In the genomic region with DNA sequence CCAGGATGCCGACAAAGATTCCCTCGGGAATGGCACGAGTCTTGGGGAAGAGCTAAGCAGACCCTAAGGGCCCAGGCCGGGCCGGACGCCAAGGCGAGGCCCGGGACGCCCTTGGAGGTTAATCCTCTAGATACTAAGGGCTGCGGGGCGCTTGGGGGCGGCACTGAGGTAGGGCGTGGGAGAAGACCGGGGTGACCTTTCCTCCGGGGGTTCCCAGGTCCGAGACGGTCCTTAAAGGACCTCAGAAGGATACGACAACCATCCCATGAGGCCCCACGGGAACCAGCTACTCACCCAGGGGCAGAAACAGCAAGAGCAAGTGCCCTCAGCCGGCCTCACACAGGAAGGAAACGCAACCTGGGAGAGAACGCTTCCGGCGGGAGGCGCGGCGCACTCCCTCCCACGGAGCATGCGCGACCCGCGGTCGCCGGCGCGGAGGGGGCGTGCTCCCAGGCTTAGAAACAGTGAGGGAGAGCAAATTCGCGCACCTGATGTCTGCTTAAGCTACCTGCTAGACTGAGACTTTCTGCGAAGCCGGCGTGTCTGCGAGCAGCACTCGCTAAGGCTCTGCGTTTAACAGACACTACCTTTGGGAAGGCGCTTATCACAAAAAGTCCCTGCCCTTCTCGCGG, we compare ENCODE assay signal across 1 cellular context.
A peak's percentile ranks its signal among the peaks of the same experiment; 100 is the strongest.
TF ChIP-seq lines count a peak whose summit lies in the region.

A gene with protein sequence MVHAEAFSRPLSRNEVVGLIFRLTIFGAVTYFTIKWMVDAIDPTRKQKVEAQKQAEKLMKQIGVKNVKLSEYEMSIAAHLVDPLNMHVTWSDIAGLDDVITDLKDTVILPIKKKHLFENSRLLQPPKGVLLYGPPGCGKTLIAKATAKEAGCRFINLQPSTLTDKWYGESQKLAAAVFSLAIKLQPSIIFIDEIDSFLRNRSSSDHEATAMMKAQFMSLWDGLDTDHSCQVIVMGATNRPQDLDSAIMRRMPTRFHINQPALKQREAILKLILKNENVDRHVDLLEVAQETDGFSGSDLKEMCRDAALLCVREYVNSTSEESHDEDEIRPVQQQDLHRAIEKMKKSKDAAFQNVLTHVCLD (minus strand): TSS at position 354 of the 632 bp plus-strand sequence. CDS start 3,627 bp downstream, outside the sequence.

TF ChIP-seq in HepG2, 621 proteins besides CTCF, POLR2A, EP300 and RAD21 (continued from another document and continues in another):
- TF ChIP-seq, protein P1, sequence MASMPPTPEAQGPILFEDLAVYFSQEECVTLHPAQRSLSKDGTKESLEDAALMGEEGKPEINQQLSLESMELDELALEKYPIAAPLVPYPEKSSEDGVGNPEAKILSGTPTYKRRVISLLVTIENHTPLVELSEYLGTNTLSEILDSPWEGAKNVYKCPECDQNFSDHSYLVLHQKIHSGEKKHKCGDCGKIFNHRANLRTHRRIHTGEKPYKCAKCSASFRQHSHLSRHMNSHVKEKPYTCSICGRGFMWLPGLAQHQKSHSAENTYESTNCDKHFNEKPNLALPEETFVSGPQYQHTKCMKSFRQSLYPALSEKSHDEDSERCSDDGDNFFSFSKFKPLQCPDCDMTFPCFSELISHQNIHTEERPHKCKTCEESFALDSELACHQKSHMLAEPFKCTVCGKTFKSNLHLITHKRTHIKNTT (CRISPR knock-in tag; IDR thresholded peaks at IDR 0.05): no peak
- TF ChIP-seq ZNF598 (CRISPR knock-in tag; IDR thresholded peaks at IDR 0.05; ENCODE audit: borderline replicate concordance) (0 out of 2 replicates have a peak, but pooled peaks have one; percentile 29), TBL1XR1 (IDR thresholded peaks at IDR 0.05; ENCODE audit: borderline replicate concordance, low read length, partially characterized antibody) (no peak), ZKSCAN5 (CRISPR knock-in tag; IDR thresholded peaks at IDR 0.05) (no peak), ZNF724P (CRISPR knock-in tag; IDR thresholded peaks at IDR 0.05; ENCODE audit: borderline replicate concordance) (0 out of 2 replicates have a peak, but pooled peaks have one; percentile 27), SUZ12 (IDR thresholded peaks at IDR 0.05; ENCODE audit: low read depth, low read length) (no peak), ZNF496 (CRISPR knock-in tag; IDR thresholded peaks at IDR 0.05; ENCODE audit: insufficient replicate concordance) (no peak), POLR2AphosphoS2 (IDR thresholded peaks at IDR 0.05; ENCODE audit: low read depth, low read length) (no peak), CEBPG (CRISPR knock-in tag; IDR thresholded peaks at IDR 0.05) (peak; percentile 23; the same call in 1 of the 2 replicates), ZNF547 (CRISPR knock-in tag; IDR thresholded peaks at IDR 0.05) (peak; percentile 78), HNRNPL (IDR thresholded peaks at IDR 0.05; ENCODE audit: low read depth, low read length) (0 out of 2 replicates have a peak, but pooled peaks have one; percentile 60), SOX13 (IDR thresholded peaks at IDR 0.05) (no peak), SOX13 (CRISPR knock-in tag; conservative IDR thresholded peaks at IDR 0.05 in 1 of 2, IDR thresholded peaks at IDR 0.05 in 1 of 2) (no peak), NR2F2 (IDR thresholded peaks at IDR 0.05; ENCODE audit: borderline replicate concordance, low read depth) (no peak), ZNF552 (CRISPR knock-in tag; IDR thresholded peaks at IDR 0.05; ENCODE audit: borderline replicate concordance) (no peak), ZNF224 (CRISPR knock-in tag; IDR thresholded peaks at IDR 0.05) (no peak), POLR2G (IDR thresholded peaks at IDR 0.05; ENCODE audit: low read depth, low read length) (peak; percentile 91), HOXA7 (CRISPR knock-in tag; IDR thresholded peaks at IDR 0.05) (no peak), HDAC1 (CRISPR knock-in tag; IDR thresholded peaks at IDR 0.05) (peak; percentile 86), ZNF839 (CRISPR knock-in tag; IDR thresholded peaks at IDR 0.05; ENCODE audit: borderline replicate concordance) (peak; percentile 77; the same call in 1 of the 2 replicates), POLR2AphosphoS5 (IDR thresholded peaks at IDR 0.05; ENCODE audit: low read depth, low read length) (peak; percentile 90), KLF16 (CRISPR knock-in tag; IDR thresholded peaks at IDR 0.05) (peak in 1 of 2 experiments; percentile 67; a peak in 1 of 4 replicates), ZC3H4 (CRISPR knock-in tag; IDR thresholded peaks at IDR 0.05; ENCODE audit: borderline replicate concordance) (no peak), ZBTB21 (CRISPR knock-in tag; IDR thresholded peaks at IDR 0.05) (no peak), HMG20B (CRISPR knock-in tag; conservative IDR thresholded peaks at IDR 0.05) (no peak), TCF7 (IDR thresholded peaks at IDR 0.05; ENCODE audit: low read depth) (no peak), FLYWCH1 (CRISPR knock-in tag; IDR thresholded peaks at IDR 0.05) (no peak), FOXK2 (IDR thresholded peaks at IDR 0.05) (no peak), SRSF4 (IDR thresholded peaks at IDR 0.05; ENCODE audit: low read depth, low read length, poor library complexity, severe bottlenecking) (no peak), CREM (IDR thresholded peaks at IDR 0.05) (no peak), CREM (CRISPR knock-in tag; IDR thresholded peaks at IDR 0.05) (no peak), IRF2 (CRISPR knock-in tag; IDR thresholded peaks at IDR 0.05) (peak; percentile 52; the same call in 1 of the 2 replicates)
- TF ChIP-seq, protein P2, sequence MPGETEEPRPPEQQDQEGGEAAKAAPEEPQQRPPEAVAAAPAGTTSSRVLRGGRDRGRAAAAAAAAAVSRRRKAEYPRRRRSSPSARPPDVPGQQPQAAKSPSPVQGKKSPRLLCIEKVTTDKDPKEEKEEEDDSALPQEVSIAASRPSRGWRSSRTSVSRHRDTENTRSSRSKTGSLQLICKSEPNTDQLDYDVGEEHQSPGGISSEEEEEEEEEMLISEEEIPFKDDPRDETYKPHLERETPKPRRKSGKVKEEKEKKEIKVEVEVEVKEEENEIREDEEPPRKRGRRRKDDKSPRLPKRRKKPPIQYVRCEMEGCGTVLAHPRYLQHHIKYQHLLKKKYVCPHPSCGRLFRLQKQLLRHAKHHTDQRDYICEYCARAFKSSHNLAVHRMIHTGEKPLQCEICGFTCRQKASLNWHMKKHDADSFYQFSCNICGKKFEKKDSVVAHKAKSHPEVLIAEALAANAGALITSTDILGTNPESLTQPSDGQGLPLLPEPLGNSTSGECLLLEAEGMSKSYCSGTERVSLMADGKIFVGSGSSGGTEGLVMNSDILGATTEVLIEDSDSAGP (CRISPR knock-in tag; IDR thresholded peaks at IDR 0.05; ENCODE audit: borderline replicate concordance): peak; percentile 91; the same call in 1 of the 2 replicates
- TF ChIP-seq, protein P3, sequence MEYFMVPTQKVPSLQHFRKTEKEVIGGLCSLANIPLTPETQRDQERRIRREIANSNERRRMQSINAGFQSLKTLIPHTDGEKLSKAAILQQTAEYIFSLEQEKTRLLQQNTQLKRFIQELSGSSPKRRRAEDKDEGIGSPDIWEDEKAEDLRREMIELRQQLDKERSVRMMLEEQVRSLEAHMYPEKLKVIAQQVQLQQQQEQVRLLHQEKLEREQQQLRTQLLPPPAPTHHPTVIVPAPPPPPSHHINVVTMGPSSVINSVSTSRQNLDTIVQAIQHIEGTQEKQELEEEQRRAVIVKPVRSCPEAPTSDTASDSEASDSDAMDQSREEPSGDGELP (IDR thresholded peaks at IDR 0.05; ENCODE audit: borderline replicate concordance, low read depth): no peak
- TF ChIP-seq, protein P4, sequence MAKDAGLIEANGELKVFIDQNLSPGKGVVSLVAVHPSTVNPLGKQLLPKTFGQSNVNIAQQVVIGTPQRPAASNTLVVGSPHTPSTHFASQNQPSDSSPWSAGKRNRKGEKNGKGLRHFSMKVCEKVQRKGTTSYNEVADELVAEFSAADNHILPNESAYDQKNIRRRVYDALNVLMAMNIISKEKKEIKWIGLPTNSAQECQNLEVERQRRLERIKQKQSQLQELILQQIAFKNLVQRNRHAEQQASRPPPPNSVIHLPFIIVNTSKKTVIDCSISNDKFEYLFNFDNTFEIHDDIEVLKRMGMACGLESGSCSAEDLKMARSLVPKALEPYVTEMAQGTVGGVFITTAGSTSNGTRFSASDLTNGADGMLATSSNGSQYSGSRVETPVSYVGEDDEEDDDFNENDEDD (CRISPR knock-in tag; IDR thresholded peaks at IDR 0.05; ENCODE audit: borderline replicate concordance): peak; percentile 19; the same call in 1 of the 2 replicates
- TF ChIP-seq, protein P5, sequence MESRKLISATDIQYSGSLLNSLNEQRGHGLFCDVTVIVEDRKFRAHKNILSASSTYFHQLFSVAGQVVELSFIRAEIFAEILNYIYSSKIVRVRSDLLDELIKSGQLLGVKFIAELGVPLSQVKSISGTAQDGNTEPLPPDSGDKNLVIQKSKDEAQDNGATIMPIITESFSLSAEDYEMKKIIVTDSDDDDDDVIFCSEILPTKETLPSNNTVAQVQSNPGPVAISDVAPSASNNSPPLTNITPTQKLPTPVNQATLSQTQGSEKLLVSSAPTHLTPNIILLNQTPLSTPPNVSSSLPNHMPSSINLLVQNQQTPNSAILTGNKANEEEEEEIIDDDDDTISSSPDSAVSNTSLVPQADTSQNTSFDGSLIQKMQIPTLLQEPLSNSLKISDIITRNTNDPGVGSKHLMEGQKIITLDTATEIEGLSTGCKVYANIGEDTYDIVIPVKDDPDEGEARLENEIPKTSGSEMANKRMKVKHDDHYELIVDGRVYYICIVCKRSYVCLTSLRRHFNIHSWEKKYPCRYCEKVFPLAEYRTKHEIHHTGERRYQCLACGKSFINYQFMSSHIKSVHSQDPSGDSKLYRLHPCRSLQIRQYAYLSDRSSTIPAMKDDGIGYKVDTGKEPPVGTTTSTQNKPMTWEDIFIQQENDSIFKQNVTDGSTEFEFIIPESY (CRISPR knock-in tag; IDR thresholded peaks at IDR 0.05): no peak
- TF ChIP-seq, protein P6, sequence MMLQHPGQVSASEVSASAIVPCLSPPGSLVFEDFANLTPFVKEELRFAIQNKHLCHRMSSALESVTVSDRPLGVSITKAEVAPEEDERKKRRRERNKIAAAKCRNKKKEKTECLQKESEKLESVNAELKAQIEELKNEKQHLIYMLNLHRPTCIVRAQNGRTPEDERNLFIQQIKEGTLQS (CRISPR knock-in tag; IDR thresholded peaks at IDR 0.05): no peak; the same call in 1 of the 2 replicates
- TF ChIP-seq, protein P7, sequence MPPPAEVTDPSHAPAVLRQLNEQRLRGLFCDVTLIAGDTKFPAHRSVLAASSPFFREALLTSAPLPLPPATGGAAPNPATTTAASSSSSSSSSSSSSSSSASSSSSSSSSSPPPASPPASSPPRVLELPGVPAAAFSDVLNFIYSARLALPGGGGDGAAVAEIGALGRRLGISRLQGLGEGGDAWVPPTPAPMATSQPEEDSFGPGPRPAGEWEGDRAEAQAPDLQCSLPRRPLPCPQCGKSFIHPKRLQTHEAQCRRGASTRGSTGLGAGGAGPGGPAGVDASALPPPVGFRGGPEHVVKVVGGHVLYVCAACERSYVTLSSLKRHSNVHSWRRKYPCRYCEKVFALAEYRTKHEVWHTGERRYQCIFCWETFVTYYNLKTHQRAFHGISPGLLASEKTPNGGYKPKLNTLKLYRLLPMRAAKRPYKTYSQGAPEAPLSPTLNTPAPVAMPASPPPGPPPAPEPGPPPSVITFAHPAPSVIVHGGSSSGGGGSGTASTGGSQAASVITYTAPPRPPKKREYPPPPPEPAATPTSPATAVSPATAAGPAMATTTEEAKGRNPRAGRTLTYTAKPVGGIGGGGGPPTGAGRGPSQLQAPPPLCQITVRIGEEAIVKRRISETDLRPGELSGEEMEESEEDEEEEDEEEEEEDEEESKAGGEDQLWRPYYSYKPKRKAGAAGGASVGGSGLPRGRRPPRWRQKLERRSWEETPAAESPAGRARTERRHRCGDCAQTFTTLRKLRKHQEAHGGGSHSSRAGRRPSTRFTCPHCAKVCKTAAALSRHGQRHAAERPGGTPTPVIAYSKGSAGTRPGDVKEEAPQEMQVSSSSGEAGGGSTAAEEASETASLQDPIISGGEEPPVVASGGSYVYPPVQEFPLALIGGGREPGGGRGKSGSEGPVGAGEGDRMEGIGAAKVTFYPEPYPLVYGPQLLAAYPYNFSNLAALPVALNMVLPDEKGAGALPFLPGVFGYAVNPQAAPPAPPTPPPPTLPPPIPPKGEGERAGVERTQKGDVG (CRISPR knock-in tag; IDR thresholded peaks at IDR 0.05; ENCODE audit: borderline replicate concordance): no peak
- TF ChIP-seq, protein P8, sequence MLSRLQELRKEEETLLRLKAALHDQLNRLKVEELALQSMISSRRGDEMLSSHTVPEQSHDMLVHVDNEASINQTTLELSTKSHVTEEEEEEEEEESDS (CRISPR knock-in tag; IDR thresholded peaks at IDR 0.05; ENCODE audit: borderline replicate concordance): no peak
- TF ChIP-seq, protein P9, sequence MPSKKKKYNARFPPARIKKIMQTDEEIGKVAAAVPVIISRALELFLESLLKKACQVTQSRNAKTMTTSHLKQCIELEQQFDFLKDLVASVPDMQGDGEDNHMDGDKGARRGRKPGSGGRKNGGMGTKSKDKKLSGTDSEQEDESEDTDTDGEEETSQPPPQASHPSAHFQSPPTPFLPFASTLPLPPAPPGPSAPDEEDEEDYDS (CRISPR knock-in tag; IDR thresholded peaks at IDR 0.05): peak; percentile 66; the same call in 1 of the 2 replicates
- TF ChIP-seq, protein P10, sequence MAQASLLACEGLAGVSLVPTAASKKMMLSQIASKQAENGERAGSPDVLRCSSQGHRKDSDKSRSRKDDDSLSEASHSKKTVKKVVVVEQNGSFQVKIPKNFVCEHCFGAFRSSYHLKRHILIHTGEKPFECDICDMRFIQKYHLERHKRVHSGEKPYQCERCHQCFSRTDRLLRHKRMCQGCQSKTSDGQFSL (CRISPR knock-in tag; IDR thresholded peaks at IDR 0.05): no peak
- TF ChIP-seq, protein P11, sequence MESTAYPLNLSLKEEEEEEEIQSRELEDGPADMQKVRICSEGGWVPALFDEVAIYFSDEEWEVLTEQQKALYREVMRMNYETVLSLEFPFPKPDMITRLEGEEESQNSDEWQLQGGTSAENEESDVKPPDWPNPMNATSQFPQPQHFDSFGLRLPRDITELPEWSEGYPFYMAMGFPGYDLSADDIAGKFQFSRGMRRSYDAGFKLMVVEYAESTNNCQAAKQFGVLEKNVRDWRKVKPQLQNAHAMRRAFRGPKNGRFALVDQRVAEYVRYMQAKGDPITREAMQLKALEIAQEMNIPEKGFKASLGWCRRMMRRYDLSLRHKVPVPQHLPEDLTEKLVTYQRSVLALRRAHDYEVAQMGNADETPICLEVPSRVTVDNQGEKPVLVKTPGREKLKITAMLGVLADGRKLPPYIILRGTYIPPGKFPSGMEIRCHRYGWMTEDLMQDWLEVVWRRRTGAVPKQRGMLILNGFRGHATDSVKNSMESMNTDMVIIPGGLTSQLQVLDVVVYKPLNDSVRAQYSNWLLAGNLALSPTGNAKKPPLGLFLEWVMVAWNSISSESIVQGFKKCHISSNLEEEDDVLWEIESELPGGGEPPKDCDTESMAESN (CRISPR knock-in tag; conservative IDR thresholded peaks at IDR 0.05): peak; percentile 32; the same call in 1 of the 2 replicates
- TF ChIP-seq, protein P12, sequence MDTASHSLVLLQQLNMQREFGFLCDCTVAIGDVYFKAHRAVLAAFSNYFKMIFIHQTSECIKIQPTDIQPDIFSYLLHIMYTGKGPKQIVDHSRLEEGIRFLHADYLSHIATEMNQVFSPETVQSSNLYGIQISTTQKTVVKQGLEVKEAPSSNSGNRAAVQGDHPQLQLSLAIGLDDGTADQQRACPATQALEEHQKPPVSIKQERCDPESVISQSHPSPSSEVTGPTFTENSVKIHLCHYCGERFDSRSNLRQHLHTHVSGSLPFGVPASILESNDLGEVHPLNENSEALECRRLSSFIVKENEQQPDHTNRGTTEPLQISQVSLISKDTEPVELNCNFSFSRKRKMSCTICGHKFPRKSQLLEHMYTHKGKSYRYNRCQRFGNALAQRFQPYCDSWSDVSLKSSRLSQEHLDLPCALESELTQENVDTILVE (CRISPR knock-in tag; IDR thresholded peaks at IDR 0.05): peak; percentile 23; the same call in 1 of the 2 replicates
